Comparison of ENCODE assay signal across 1 cellular context in genomic region chr22:38031491-38031890, GRCh38.
TF ChIP-seq lines count a peak whose summit lies in the region.

No MANE protein-coding gene starts in this region.

TF ChIP-seq in IMR-90, 13 proteins besides CTCF, POLR2A, EP300 and RAD21:
- TF ChIP-seq MAZ (IDR thresholded peaks at IDR 0.05; ENCODE audit: borderline replicate concordance, low read depth, low read length), result no peak
- no peak for TF ChIP-seq BHLHE40 (IDR thresholded peaks at IDR 0.05; ENCODE audit: low read depth, low read length)
